In genomic region chr12:108066583-108067234, GRCh38 we compare ENCODE assay signal across 1 cellular context.
TF ChIP-seq lines count a peak whose summit lies in the region.

No MANE protein-coding gene starts in this region.

TF ChIP-seq in K562, 482 proteins besides CTCF, POLR2A, EP300 and RAD21 (continued from another document and continues in another):
- TF ChIP-seq, protein P1, sequence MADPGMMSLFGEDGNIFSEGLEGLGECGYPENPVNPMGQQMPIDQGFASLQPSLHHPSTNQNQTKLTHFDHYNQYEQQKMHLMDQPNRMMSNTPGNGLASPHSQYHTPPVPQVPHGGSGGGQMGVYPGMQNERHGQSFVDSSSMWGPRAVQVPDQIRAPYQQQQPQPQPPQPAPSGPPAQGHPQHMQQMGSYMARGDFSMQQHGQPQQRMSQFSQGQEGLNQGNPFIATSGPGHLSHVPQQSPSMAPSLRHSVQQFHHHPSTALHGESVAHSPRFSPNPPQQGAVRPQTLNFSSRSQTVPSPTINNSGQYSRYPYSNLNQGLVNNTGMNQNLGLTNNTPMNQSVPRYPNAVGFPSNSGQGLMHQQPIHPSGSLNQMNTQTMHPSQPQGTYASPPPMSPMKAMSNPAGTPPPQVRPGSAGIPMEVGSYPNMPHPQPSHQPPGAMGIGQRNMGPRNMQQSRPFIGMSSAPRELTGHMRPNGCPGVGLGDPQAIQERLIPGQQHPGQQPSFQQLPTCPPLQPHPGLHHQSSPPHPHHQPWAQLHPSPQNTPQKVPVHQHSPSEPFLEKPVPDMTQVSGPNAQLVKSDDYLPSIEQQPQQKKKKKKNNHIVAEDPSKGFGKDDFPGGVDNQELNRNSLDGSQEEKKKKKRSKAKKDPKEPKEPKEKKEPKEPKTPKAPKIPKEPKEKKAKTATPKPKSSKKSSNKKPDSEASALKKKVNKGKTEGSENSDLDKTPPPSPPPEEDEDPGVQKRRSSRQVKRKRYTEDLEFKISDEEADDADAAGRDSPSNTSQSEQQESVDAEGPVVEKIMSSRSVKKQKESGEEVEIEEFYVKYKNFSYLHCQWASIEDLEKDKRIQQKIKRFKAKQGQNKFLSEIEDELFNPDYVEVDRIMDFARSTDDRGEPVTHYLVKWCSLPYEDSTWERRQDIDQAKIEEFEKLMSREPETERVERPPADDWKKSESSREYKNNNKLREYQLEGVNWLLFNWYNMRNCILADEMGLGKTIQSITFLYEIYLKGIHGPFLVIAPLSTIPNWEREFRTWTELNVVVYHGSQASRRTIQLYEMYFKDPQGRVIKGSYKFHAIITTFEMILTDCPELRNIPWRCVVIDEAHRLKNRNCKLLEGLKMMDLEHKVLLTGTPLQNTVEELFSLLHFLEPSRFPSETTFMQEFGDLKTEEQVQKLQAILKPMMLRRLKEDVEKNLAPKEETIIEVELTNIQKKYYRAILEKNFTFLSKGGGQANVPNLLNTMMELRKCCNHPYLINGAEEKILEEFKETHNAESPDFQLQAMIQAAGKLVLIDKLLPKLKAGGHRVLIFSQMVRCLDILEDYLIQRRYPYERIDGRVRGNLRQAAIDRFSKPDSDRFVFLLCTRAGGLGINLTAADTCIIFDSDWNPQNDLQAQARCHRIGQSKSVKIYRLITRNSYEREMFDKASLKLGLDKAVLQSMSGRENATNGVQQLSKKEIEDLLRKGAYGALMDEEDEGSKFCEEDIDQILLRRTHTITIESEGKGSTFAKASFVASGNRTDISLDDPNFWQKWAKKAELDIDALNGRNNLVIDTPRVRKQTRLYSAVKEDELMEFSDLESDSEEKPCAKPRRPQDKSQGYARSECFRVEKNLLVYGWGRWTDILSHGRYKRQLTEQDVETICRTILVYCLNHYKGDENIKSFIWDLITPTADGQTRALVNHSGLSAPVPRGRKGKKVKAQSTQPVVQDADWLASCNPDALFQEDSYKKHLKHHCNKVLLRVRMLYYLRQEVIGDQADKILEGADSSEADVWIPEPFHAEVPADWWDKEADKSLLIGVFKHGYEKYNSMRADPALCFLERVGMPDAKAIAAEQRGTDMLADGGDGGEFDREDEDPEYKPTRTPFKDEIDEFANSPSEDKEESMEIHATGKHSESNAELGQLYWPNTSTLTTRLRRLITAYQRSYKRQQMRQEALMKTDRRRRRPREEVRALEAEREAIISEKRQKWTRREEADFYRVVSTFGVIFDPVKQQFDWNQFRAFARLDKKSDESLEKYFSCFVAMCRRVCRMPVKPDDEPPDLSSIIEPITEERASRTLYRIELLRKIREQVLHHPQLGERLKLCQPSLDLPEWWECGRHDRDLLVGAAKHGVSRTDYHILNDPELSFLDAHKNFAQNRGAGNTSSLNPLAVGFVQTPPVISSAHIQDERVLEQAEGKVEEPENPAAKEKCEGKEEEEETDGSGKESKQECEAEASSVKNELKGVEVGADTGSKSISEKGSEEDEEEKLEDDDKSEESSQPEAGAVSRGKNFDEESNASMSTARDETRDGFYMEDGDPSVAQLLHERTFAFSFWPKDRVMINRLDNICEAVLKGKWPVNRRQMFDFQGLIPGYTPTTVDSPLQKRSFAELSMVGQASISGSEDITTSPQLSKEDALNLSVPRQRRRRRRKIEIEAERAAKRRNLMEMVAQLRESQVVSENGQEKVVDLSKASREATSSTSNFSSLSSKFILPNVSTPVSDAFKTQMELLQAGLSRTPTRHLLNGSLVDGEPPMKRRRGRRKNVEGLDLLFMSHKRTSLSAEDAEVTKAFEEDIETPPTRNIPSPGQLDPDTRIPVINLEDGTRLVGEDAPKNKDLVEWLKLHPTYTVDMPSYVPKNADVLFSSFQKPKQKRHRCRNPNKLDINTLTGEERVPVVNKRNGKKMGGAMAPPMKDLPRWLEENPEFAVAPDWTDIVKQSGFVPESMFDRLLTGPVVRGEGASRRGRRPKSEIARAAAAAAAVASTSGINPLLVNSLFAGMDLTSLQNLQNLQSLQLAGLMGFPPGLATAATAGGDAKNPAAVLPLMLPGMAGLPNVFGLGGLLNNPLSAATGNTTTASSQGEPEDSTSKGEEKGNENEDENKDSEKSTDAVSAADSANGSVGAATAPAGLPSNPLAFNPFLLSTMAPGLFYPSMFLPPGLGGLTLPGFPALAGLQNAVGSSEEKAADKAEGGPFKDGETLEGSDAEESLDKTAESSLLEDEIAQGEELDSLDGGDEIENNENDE (IDR thresholded peaks at IDR 0.05; ENCODE audit: low read depth, low read length) = no peak
- TF ChIP-seq TEAD2 (tag; IDR thresholded peaks at IDR 0.05) = no peak
- TF ChIP-seq RBM25 (IDR thresholded peaks at IDR 0.05; ENCODE audit: low read depth, low read length, severe bottlenecking) = peak; percentile 95
- TF ChIP-seq PCBP2 (IDR thresholded peaks at IDR 0.05; ENCODE audit: low read depth, low read length, poor library complexity, severe bottlenecking) = no peak
- TF ChIP-seq SMARCB1 (IDR thresholded peaks at IDR 0.05; ENCODE audit: insufficient read length, low read depth) = no peak
- no peak for TF ChIP-seq NONO (IDR thresholded peaks at IDR 0.05; ENCODE audit: low read depth in 2 of 2, low read length in 1 of 2)
- no peak for TF ChIP-seq NBN (IDR thresholded peaks at IDR 0.05; ENCODE audit: low read depth)
- TF ChIP-seq, protein P2, sequence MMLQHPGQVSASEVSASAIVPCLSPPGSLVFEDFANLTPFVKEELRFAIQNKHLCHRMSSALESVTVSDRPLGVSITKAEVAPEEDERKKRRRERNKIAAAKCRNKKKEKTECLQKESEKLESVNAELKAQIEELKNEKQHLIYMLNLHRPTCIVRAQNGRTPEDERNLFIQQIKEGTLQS (IDR thresholded peaks at IDR 0.05) = peak; percentile 55
- TF ChIP-seq, protein P2 (CRISPR knock-in tag; conservative IDR thresholded peaks at IDR 0.05) = no peak
- TF ChIP-seq BRF2 (IDR thresholded peaks at IDR 0.05; ENCODE audit: borderline replicate concordance, insufficient read depth, insufficient read length) = no peak
- no peak for TF ChIP-seq ASH1L (IDR thresholded peaks at IDR 0.05; ENCODE audit: borderline replicate concordance, low read depth, partially characterized antibody)
- no peak for TF ChIP-seq NFE2 (IDR thresholded peaks at IDR 0.05; ENCODE audit: low read depth)
- no peak for TF ChIP-seq ZBTB5 (IDR thresholded peaks at IDR 0.05)
- no peak for TF ChIP-seq THRAP3 (IDR thresholded peaks at IDR 0.05; ENCODE audit: borderline replicate concordance)
- TF ChIP-seq CBX3 (IDR thresholded peaks at IDR 0.05; ENCODE audit: borderline replicate concordance in 1 of 2, low read length in 2 of 2) = peak in 1 of 2 experiments; percentile 24; a peak in 1 of 3 replicates
- TF ChIP-seq CBX1 (IDR thresholded peaks at IDR 0.05; ENCODE audit: low read depth) = no peak
- TF ChIP-seq ATF1 (CRISPR knock-in tag; IDR thresholded peaks at IDR 0.05) = no peak
- TF ChIP-seq ATF1 (tag; IDR thresholded peaks at IDR 0.05) = peak; percentile 25; the same call in 1 of the 2 replicates
- no peak for TF ChIP-seq ZNF449 (CRISPR knock-in tag; IDR thresholded peaks at IDR 0.05)
- no peak for TF ChIP-seq MECOM (CRISPR knock-in tag; IDR thresholded peaks at IDR 0.05)
- TF ChIP-seq ZFP1 (CRISPR knock-in tag; IDR thresholded peaks at IDR 0.05) = no peak
- 0 out of 2 replicates have a peak, but pooled peaks have one; percentile 35 for TF ChIP-seq ATF7 (IDR thresholded peaks at IDR 0.05)
- TF ChIP-seq, protein P3, sequence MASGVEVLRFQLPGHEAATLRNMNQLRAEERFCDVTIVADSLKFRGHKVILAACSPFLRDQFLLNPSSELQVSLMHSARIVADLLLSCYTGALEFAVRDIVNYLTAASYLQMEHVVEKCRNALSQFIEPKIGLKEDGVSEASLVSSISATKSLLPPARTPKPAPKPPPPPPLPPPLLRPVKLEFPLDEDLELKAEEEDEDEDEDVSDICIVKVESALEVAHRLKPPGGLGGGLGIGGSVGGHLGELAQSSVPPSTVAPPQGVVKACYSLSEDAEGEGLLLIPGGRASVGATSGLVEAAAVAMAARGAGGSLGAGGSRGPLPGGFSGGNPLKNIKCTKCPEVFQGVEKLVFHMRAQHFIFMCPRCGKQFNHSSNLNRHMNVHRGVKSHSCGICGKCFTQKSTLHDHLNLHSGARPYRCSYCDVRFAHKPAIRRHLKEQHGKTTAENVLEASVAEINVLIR (CRISPR knock-in tag; IDR thresholded peaks at IDR 0.05) = no peak
- TF ChIP-seq, protein P4, sequence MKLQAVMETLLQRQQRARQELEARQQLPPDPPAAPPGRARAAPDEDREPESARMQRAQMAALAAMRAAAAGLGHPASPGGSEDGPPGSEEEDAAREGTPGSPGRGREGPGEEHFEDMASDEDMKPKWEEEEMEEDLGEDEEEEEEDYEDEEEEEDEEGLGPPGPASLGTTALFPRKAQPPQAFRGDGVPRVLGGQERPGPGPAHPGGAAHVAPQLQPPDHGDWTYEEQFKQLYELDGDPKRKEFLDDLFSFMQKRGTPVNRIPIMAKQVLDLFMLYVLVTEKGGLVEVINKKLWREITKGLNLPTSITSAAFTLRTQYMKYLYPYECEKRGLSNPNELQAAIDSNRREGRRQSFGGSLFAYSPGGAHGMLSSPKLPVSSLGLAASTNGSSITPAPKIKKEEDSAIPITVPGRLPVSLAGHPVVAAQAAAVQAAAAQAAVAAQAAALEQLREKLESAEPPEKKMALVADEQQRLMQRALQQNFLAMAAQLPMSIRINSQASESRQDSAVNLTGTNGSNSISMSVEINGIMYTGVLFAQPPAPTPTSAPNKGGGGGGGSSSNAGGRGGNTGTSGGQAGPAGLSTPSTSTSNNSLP (IDR thresholded peaks at IDR 0.05; ENCODE audit: borderline replicate concordance, low read depth, low read length) = no peak
- peak; percentile 97 for TF ChIP-seq BCOR (IDR thresholded peaks at IDR 0.05)
- peak; percentile 37; the same call in 1 of the 2 replicates for TF ChIP-seq TOE1 (IDR thresholded peaks at IDR 0.05; ENCODE audit: borderline replicate concordance)
- TF ChIP-seq TOE1 (CRISPR knock-in tag; IDR thresholded peaks at IDR 0.05; ENCODE audit: borderline replicate concordance, low read depth) = no peak
- no peak for TF ChIP-seq ELK1 (CRISPR knock-in tag; IDR thresholded peaks at IDR 0.05)
- no peak for TF ChIP-seq WHSC1 (IDR thresholded peaks at IDR 0.05; ENCODE audit: low read length)
- TF ChIP-seq KDM1A (IDR thresholded peaks at IDR 0.05) = peak; percentile 58 to 72; a peak in 2 of 4 replicates
- TF ChIP-seq ZNF197 (CRISPR knock-in tag; IDR thresholded peaks at IDR 0.05; ENCODE audit: low read depth) = no peak
- no peak for TF ChIP-seq NFIX (CRISPR knock-in tag; IDR thresholded peaks at IDR 0.05; ENCODE audit: low read depth)
- TF ChIP-seq FOXA1 (IDR thresholded peaks at IDR 0.05; ENCODE audit: borderline replicate concordance) = no peak
- TF ChIP-seq, protein P5, sequence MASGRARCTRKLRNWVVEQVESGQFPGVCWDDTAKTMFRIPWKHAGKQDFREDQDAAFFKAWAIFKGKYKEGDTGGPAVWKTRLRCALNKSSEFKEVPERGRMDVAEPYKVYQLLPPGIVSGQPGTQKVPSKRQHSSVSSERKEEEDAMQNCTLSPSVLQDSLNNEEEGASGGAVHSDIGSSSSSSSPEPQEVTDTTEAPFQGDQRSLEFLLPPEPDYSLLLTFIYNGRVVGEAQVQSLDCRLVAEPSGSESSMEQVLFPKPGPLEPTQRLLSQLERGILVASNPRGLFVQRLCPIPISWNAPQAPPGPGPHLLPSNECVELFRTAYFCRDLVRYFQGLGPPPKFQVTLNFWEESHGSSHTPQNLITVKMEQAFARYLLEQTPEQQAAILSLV (tag; IDR thresholded peaks at IDR 0.05) = no peak
